Comparison of ENCODE assay signal across 8 cellular contexts in genomic region chrX:40735318-40736169, GRCh38. TPM values are rescaled to one million over a fixed set of nuclear protein-coding genes. Genes with fewer than 3 reads are reported as not detected.
DNase-seq lines count a peak whose midpoint lies in the region; ATAC-seq and TF ChIP-seq lines count a peak whose summit lies in the region.

Gene MED14, minus strand, starts transcription at chrX:40735542. Its CDS starts 130 bp downstream, at chrX:40735412.

- H3K9me3 Mint-ChIP-seq in activated naive CD8-positive, alpha-beta T cell treated with anti-CD3 and anti-CD28 coated beads, Interleukin-2, amount 50 U/mL, for 24 hours: no peaks in the 10 kb centered on the region

- no peaks in the 10 kb centered on the region for H3K36me3 ChIP-seq in trophoblast cell (ENCODE audit: control insufficient read depth in 1 of 2, insufficient read depth in 2 of 2, low read length in 2 of 2)
- no peaks in the 10 kb centered on the region for H3K36me3 ChIP-seq in transverse colon

- H3K4me3 ChIP-seq in trophoblast cell (ENCODE audit: low read depth, low read length) (peak within 1 kb of the TSS; percentile 97), transverse colon (peak within 1 kb of the TSS; percentile 66 to 88 (median 78))

- peak within 1 kb of the TSS; percentile 67 for H3K4me2 ChIP-seq in trophoblast cell (ENCODE audit: low read length)

- peak within 1 kb of the TSS; percentile 93 for H2AFZ ChIP-seq in trophoblast cell (ENCODE audit: insufficient read depth, low read length, poor library complexity)

- peak within 1 kb of the TSS; percentile 86 for H3K4me3 Mint-ChIP-seq in activated naive CD8-positive, alpha-beta T cell treated with anti-CD3 and anti-CD28 coated beads, Interleukin-2, amount 50 U/mL, for 24 hours

- peak within 1 kb of the TSS; percentile 88 for H2BK5ac ChIP-seq in trophoblast cell (ENCODE audit: low read depth, low read length, poor library complexity)

- H3K79me2 ChIP-seq in trophoblast cell (ENCODE audit: control insufficient read depth, insufficient read depth, low read length, poor library complexity): peaks cover 2% of the 10 kb centered on the region

- H3K9me3 ChIP-seq in trophoblast cell (ENCODE audit: insufficient read depth, low read depth, low read length) (no peaks in the 10 kb centered on the region), transverse colon (no peaks in the 10 kb centered on the region)

- ATAC-seq in HG02763 (IDR thresholded peaks at IDR 0.05; ENCODE audit: unreplicated experiment) (peak; percentile 89), Right ventricle myocardium superior (ENCODE audit: poor library complexity) (peak; percentile 98)
- ATAC-seq in activated naive CD8-positive, alpha-beta T cell treated with anti-CD3 and anti-CD28 coated beads, Interleukin-2, amount 50 U/mL, for 24 hours: peak; percentile 97

- peak within 1 kb of the TSS; percentile 94 for H4K91ac ChIP-seq in trophoblast cell (ENCODE audit: low read depth, low read length)

- intact Hi-C loops in Right ventricle myocardium superior (cut with DNase I): no loop called here
- intact Hi-C loops in transverse colon (cut with DNase I; ENCODE audit: low total_unique reads): no loop called here

- peak; percentile 80 for TF ChIP-seq POLR2A in transverse colon (IDR thresholded peaks at IDR 0.05)

- peak; percentile 41 for TF ChIP-seq CTCF in GM12874 (IDR thresholded peaks at IDR 0.05; ENCODE audit: insufficient read depth, low read depth, low read length)
- peak; percentile 35 to 77 (median 47) for TF ChIP-seq CTCF in transverse colon (IDR thresholded peaks at IDR 0.05)

- DNase-seq in NCI-H1417 (lab: John Stamatoyannopoulos, UW): peak; percentile 79 to 99 (median 98)
- DNase-seq in SW 1271 (lab: John Stamatoyannopoulos, UW): peak; percentile 19 to 51
- peak; percentile 88 for DNase-seq in activated naive CD8-positive, alpha-beta T cell treated with anti-CD3 and anti-CD28 coated beads, Interleukin-2, amount 50 U/mL, for 24 hours
- DNase-seq in Right ventricle myocardium superior: peak; percentile 90
- peak; percentile 69 to 89 for DNase-seq in trophoblast cell
- DNase-seq in transverse colon: peak; percentile 93

- peak within 1 kb of the TSS; percentile 98 for H4K8ac ChIP-seq in trophoblast cell (ENCODE audit: low read depth, low read length)

- H4K12ac ChIP-seq in trophoblast cell (ENCODE audit: low read depth, low read length): peak within 1 kb of the TSS; percentile 75

- H3K79me1 ChIP-seq in trophoblast cell (ENCODE audit: low read length): peaks cover 6% of the 10 kb centered on the region

- peak within 1 kb of the TSS; percentile 88 for H2BK120ac ChIP-seq in trophoblast cell (ENCODE audit: insufficient read depth, low read length, poor library complexity)

- peaks cover 5% of the 10 kb centered on the region for H3K36me3 Mint-ChIP-seq in activated naive CD8-positive, alpha-beta T cell treated with anti-CD3 and anti-CD28 coated beads, Interleukin-2, amount 50 U/mL, for 24 hours (ENCODE audit: low read depth)

- H3K27ac Mint-ChIP-seq in activated naive CD8-positive, alpha-beta T cell treated with anti-CD3 and anti-CD28 coated beads, Interleukin-2, amount 50 U/mL, for 24 hours: peak within 1 kb of the TSS; percentile 91

- H3K18ac ChIP-seq in trophoblast cell (ENCODE audit: low read length): peak within 1 kb of the TSS; percentile 98

- no peak within 1 kb of the TSS for H2BK12ac ChIP-seq in trophoblast cell (ENCODE audit: low read length)

- peak within 1 kb of the TSS; percentile 93 for H3K27ac ChIP-seq in trophoblast cell (ENCODE audit: low read depth, low read length)
- H3K27ac ChIP-seq in transverse colon: peak within 1 kb of the TSS; percentile 96 to 99 (median 97)

- in situ Hi-C loops in transverse colon (cut with MboI; ENCODE audit: low pct_ligation_motif_present in 1 of 4, low pct_unique_long_range_greater_than_20kb in 1 of 4, low sequenced_read_pairs in 3 of 4): no loop called here

- no peak for TF ChIP-seq EP300 in transverse colon (IDR thresholded peaks at IDR 0.05; ENCODE audit: low read depth)

- peaks cover 52% of the 10 kb centered on the region for H3K4me1 Mint-ChIP-seq in activated naive CD8-positive, alpha-beta T cell treated with anti-CD3 and anti-CD28 coated beads, Interleukin-2, amount 50 U/mL, for 24 hours

- H3K27me3 ChIP-seq in trophoblast cell (ENCODE audit: insufficient read depth, low read length): no peaks in the 10 kb centered on the region
- no peaks in the 10 kb centered on the region for H3K27me3 ChIP-seq in transverse colon

- H3K23ac ChIP-seq in trophoblast cell (ENCODE audit: low read length): no peak within 1 kb of the TSS

- H3K9ac ChIP-seq in trophoblast cell (ENCODE audit: low read length): peak within 1 kb of the TSS; percentile 94

- H3K4ac ChIP-seq in trophoblast cell (ENCODE audit: low read depth, low read length): peak within 1 kb of the TSS; percentile 79

- no peak within 1 kb of the TSS for H2AK5ac ChIP-seq in trophoblast cell (ENCODE audit: low read length)

- H3K27me3 Mint-ChIP-seq in activated naive CD8-positive, alpha-beta T cell treated with anti-CD3 and anti-CD28 coated beads, Interleukin-2, amount 50 U/mL, for 24 hours: no peaks in the 10 kb centered on the region

- H3K14ac ChIP-seq in trophoblast cell (ENCODE audit: low read length): peak within 1 kb of the TSS; percentile 92

- H3K4me1 ChIP-seq in trophoblast cell (ENCODE audit: control insufficient read depth in 1 of 2, insufficient read depth in 2 of 2, low read length in 2 of 2): no peaks in the 10 kb centered on the region
- H3K4me1 ChIP-seq in transverse colon: peaks cover 0 to 40% (median 18%) of the 10 kb centered on the region in 4 donors

- no CpG with 5 or more reads among the region's 88 CpGs for WGBS in trophoblast cell (ENCODE audit: extremely low coverage, insufficient coverage, insufficient read length)
- 12% methylated on average over 55 of the region's 88 CpGs; no CpG with 5 or more reads in 1 of the 2 donors for whole genome bisulfite sequencing in transverse colon (ENCODE audit: low coverage in 1 of 2), 2 donors

RNA-seq across cellular contexts. Expression of gene MED14, which starts in this region (rescaled TPM):
- total RNA-seq in Right ventricle myocardium superior: 23.9 TPM
- 69.2 and 71.0 TPM in 2 replicates for polyA plus RNA-seq in trophoblast cell (2013)
- 10 to 100 TPM; 28.8 to 81.0 (median 68.0) TPM for total RNA-seq in transverse colon

Comparison
In these comparisons a context has a peak if more than half of its experiments do, and no peak if none do; other contexts are left out.
1. Peak in every context shown above with its lines: DNase-seq, ATAC-seq, H3K4me3 ChIP-seq and H3K27ac ChIP-seq.
2. DNase-seq: peak in every context shown above with its lines; median percentile 98 in NCI-H1417; 93 in transverse colon; 90 in Right ventricle myocardium superior; 88 in activated naive CD8-positive, alpha-beta T cell treated with anti-CD3 and anti-CD28 coated beads, Interleukin-2, amount 50 U/mL, for 24 hours; 79 in trophoblast cell; 35 in SW 1271.